In the genomic region with DNA sequence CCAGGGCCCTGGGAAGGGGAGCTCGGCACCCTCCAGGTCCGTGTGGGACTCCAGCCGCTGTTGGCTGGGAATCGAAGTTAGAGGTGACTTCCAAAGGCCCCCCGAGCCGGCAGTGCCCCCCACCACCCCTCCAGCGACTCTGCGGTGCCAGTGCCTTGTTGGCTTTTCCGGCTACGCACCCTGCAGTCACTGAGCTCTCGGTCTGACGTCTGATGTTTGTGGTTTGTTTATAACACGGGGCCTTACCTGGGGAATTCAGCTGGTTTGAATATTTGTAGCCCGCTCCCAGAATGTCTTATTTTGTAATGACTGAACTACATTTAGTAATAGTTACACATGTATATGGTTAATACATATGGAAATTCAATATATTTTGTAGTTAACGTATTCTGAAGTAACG, we compare ENCODE assay signal across 16 cellular contexts. TPM values are rescaled to one million over a fixed set of nuclear protein-coding genes. Genes with fewer than 3 reads are reported as not detected.
DNase-seq lines count a peak whose midpoint lies in the region; ATAC-seq and TF ChIP-seq lines count a peak whose summit lies in the region.
"Had no signal": no experiment of that assay in that cellular context is flagged by ENCODE, and none has a peak within 500 bp of the region (broad histone marks: within the 10 kb centered on the region; RNA-seq: fewer than 3 reads in every experiment).

No MANE protein-coding gene starts in this region.

- H3K4me1 Mint-ChIP-seq in activated naive CD8-positive, alpha-beta T cell (ENCODE audit: low read depth) = peaks cover 2% of the 10 kb centered on the region
- H3K4me1 Mint-ChIP-seq in activated naive CD8-positive, alpha-beta T cell treated with anti-CD3 and anti-CD28 coated beads, Interleukin-2, amount 50 U/mL, for 24 hours = peaks cover 2% of the 10 kb centered on the region
- H3K4me1 Mint-ChIP-seq in glutamatergic neuron (ENCODE audit: low read depth, unreplicated experiment) (no peaks in the 10 kb centered on the region), osteocyte (ENCODE audit: unreplicated experiment) (peaks cover 2% of the 10 kb centered on the region)
- H3K4me1 Mint-ChIP-seq in stimulated activated memory B cell treated with anti-CD40 and anti-IgM and Interleukin-4, amounts not matched to agents 10 μg/mL and 1 μg/mL and 100 μg/mL, for 72 hours = peaks cover 14% of the 10 kb centered on the region

- H3K4me3 Mint-ChIP-seq in activated naive CD8-positive, alpha-beta T cell = no peak overlapping the region
- no peak overlapping the region for H3K4me3 Mint-ChIP-seq in activated naive CD8-positive, alpha-beta T cell treated with anti-CD3 and anti-CD28 coated beads, Interleukin-2, amount 50 U/mL, for 24 hours
- H3K4me3 Mint-ChIP-seq in glutamatergic neuron (ENCODE audit: unreplicated experiment) (peak overlapping the region; percentile 5), osteocyte (ENCODE audit: unreplicated experiment) (no peak overlapping the region)
- peak overlapping the region; percentile 66 for H3K4me3 Mint-ChIP-seq in stimulated activated memory B cell treated with anti-CD40 and anti-IgM and Interleukin-4, amounts not matched to agents 10 μg/mL and 1 μg/mL and 100 μg/mL, for 72 hours
- H3K4me3 Mint-ChIP-seq: H9 had no signal

- H3K27me3 Mint-ChIP-seq in activated naive CD8-positive, alpha-beta T cell = no peaks in the 10 kb centered on the region
- peaks cover 1% of the 10 kb centered on the region for H3K27me3 Mint-ChIP-seq in activated naive CD8-positive, alpha-beta T cell treated with anti-CD3 and anti-CD28 coated beads, Interleukin-2, amount 50 U/mL, for 24 hours
- peaks cover 3% of the 10 kb centered on the region for H3K27me3 Mint-ChIP-seq in glutamatergic neuron (ENCODE audit: unreplicated experiment)
- peaks cover 5% of the 10 kb centered on the region for H3K27me3 Mint-ChIP-seq in stimulated activated memory B cell treated with anti-CD40 and anti-IgM and Interleukin-4, amounts not matched to agents 10 μg/mL and 1 μg/mL and 100 μg/mL, for 72 hours
- peaks cover 2% of the 10 kb centered on the region for H3K27me3 Mint-ChIP-seq in osteocyte (ENCODE audit: unreplicated experiment)

- H3K27ac Mint-ChIP-seq in activated naive CD8-positive, alpha-beta T cell = peak overlapping the region; percentile 55
- no peak overlapping the region for H3K27ac Mint-ChIP-seq in activated naive CD8-positive, alpha-beta T cell treated with anti-CD3 and anti-CD28 coated beads, Interleukin-2, amount 50 U/mL, for 24 hours
- H3K27ac Mint-ChIP-seq in glutamatergic neuron (ENCODE audit: unreplicated experiment) = peak overlapping the region; percentile 48
- peak overlapping the region; percentile 80 for H3K27ac Mint-ChIP-seq in stimulated activated memory B cell treated with anti-CD40 and anti-IgM and Interleukin-4, amounts not matched to agents 10 μg/mL and 1 μg/mL and 100 μg/mL, for 72 hours
- no peak overlapping the region for H3K27ac Mint-ChIP-seq in osteocyte (ENCODE audit: unreplicated experiment)

- H3K36me3 ChIP-seq in SK-N-MC (ENCODE audit: insufficient read depth, low read length) = peaks cover 23% of the 10 kb centered on the region; the same call in 1 of the 2 replicates

- no peak for DNase-seq in activated naive CD8-positive, alpha-beta T cell treated with anti-CD3 and anti-CD28 coated beads, Interleukin-2, amount 50 U/mL, for 24 hours
- no peak for DNase-seq in SK-N-MC (ENCODE audit: low read depth, low spot score)
- no peak for DNase-seq in glutamatergic neuron
- no peak for DNase-seq in medulla oblongata (ENCODE audit: extremely low spot score)
- no peak for DNase-seq in osteocyte (ENCODE audit: extremely low spot score, unreplicated experiment)
- no peak for DNase-seq in mucosa of gallbladder (ENCODE audit: low spot score)
- DNase-seq: 8988T, C1 segment of cervical spinal cord, H9, NCI-H1048, NCI-H1436 treated with DMSO at 0.1 percent for 48 hours, NCI-H2029 treated with DMSO at 0.1 percent for 48 hours, NCI-H748 treated with DMSO at 0.1 percent for 48 hours, PC-3 had no signal

- H3K4me3 ChIP-seq in SK-N-MC = no peak overlapping the region

- H3K36me3 Mint-ChIP-seq in activated naive CD8-positive, alpha-beta T cell = no peaks in the 10 kb centered on the region
- peaks cover 5% of the 10 kb centered on the region for H3K36me3 Mint-ChIP-seq in activated naive CD8-positive, alpha-beta T cell treated with anti-CD3 and anti-CD28 coated beads, Interleukin-2, amount 50 U/mL, for 24 hours (ENCODE audit: low read depth)
- H3K36me3 Mint-ChIP-seq in glutamatergic neuron (ENCODE audit: unreplicated experiment) (no peaks in the 10 kb centered on the region), osteocyte (ENCODE audit: unreplicated experiment) (peaks cover 9% of the 10 kb centered on the region)
- H3K36me3 Mint-ChIP-seq in stimulated activated memory B cell treated with anti-CD40 and anti-IgM and Interleukin-4, amounts not matched to agents 10 μg/mL and 1 μg/mL and 100 μg/mL, for 72 hours = peaks cover 16% of the 10 kb centered on the region

- H3K9ac ChIP-seq in SK-N-MC (ENCODE audit: insufficient read length) = no peak overlapping the region

- no peak for TF ChIP-seq CTCF in glutamatergic neuron (IDR thresholded peaks at IDR 0.05; ENCODE audit: partially characterized antibody, unreplicated experiment)
- no peak for TF ChIP-seq CTCF in osteocyte (IDR thresholded peaks at IDR 0.05)

- peak overlapping the region; percentile 13; the same call in 1 of the 2 replicates for H3K27ac ChIP-seq in SK-N-MC

- ATAC-seq in activated naive CD8-positive, alpha-beta T cell treated with anti-CD3 and anti-CD28 coated beads, Interleukin-2, amount 50 U/mL, for 24 hours = no peak
- peak; percentile 75 for ATAC-seq in stimulated activated memory B cell treated with anti-CD40 and anti-IgM and Interleukin-4, amounts not matched to agents 10 μg/mL and 1 μg/mL and 100 μg/mL, for 72 hours
- ATAC-seq: PC-3 had no signal

- no peaks in the 10 kb centered on the region for H3K9me3 ChIP-seq in SK-N-MC (ENCODE audit: low read depth, low read length)

- H3K9me3 Mint-ChIP-seq in activated naive CD8-positive, alpha-beta T cell (ENCODE audit: low read depth) = no peaks in the 10 kb centered on the region
- H3K9me3 Mint-ChIP-seq in activated naive CD8-positive, alpha-beta T cell treated with anti-CD3 and anti-CD28 coated beads, Interleukin-2, amount 50 U/mL, for 24 hours = no peaks in the 10 kb centered on the region
- H3K9me3 Mint-ChIP-seq in glutamatergic neuron (ENCODE audit: unreplicated experiment) (peaks cover 6% of the 10 kb centered on the region), osteocyte (ENCODE audit: unreplicated experiment) (no peaks in the 10 kb centered on the region)
- H3K9me3 Mint-ChIP-seq in stimulated activated memory B cell treated with anti-CD40 and anti-IgM and Interleukin-4, amounts not matched to agents 10 μg/mL and 1 μg/mL and 100 μg/mL, for 72 hours = no peaks in the 10 kb centered on the region
- H3K9me3 Mint-ChIP-seq: H9 had no signal

RNA-seq across cellular contexts. Expression of gene BAIAP3, which starts 7.1 kb away (rescaled TPM):
- total RNA-seq in glutamatergic neuron (ENCODE audit: unreplicated experiment) (26.7 TPM), osteocyte (0.42 and 0.48 TPM in 2 replicates), mucosa of gallbladder (2.6 TPM)

RNA-seq across cellular contexts. Expression of gene UBE2I, which starts 16.9 kb away (rescaled TPM):
- total RNA-seq in glutamatergic neuron (ENCODE audit: unreplicated experiment) (256 TPM), osteocyte (118 and 131 TPM in 2 replicates), mucosa of gallbladder (100 TPM)

RNA-seq across cellular contexts. Expression of gene TSR3, which starts 25.3 kb away (rescaled TPM):
- total RNA-seq in glutamatergic neuron (ENCODE audit: unreplicated experiment) = 52.5 TPM
- total RNA-seq in osteocyte = 58.0 and 59.2 TPM in 2 replicates
- total RNA-seq in mucosa of gallbladder = 51.2 TPM

RNA-seq across cellular contexts. Expression of gene GNPTG, which starts 25.4 kb away (rescaled TPM):
- total RNA-seq in glutamatergic neuron (ENCODE audit: unreplicated experiment) (50.5 TPM), osteocyte (92.4 and 94.3 TPM in 2 replicates), mucosa of gallbladder (86.6 TPM)

Comparison
In these comparisons a context has a peak if more than half of its experiments do, and no peak if none do; other contexts are left out.
1. H3K27ac Mint-ChIP-seq: peak in activated naive CD8-positive, alpha-beta T cell (single experiment), glutamatergic neuron (single experiment) and stimulated activated memory B cell treated with anti-CD40 and anti-IgM and Interleukin-4, amounts not matched to agents 10 μg/mL and 1 μg/mL and 100 μg/mL, for 72 hours (single experiment); none in activated naive CD8-positive, alpha-beta T cell treated with anti-CD3 and anti-CD28 coated beads, Interleukin-2, amount 50 U/mL, for 24 hours (single experiment) and osteocyte (single experiment).
2. H3K4me3 Mint-ChIP-seq: peak in glutamatergic neuron (single experiment) and stimulated activated memory B cell treated with anti-CD40 and anti-IgM and Interleukin-4, amounts not matched to agents 10 μg/mL and 1 μg/mL and 100 μg/mL, for 72 hours (single experiment); none in activated naive CD8-positive, alpha-beta T cell (single experiment), activated naive CD8-positive, alpha-beta T cell treated with anti-CD3 and anti-CD28 coated beads, Interleukin-2, amount 50 U/mL, for 24 hours (single experiment) and osteocyte (single experiment).